In genomic region chr18:48576454-48576766, GRCh38 we compare ENCODE assay signal across 13 cellular contexts.
"Had no signal": no experiment of that assay in that cellular context is flagged by ENCODE, and none has a peak within 500 bp of the region (broad histone marks: within the 10 kb centered on the region; RNA-seq: fewer than 3 reads in every experiment).

No MANE protein-coding gene starts in this region.

- H3K4me1 ChIP-seq: lower lobe of right lung had no signal

- H3K27me3 ChIP-seq: breast epithelium, testis had no signal

- H3K4me3 ChIP-seq: breast epithelium, lower lobe of right lung, SK-N-MC, testis had no signal

- H3K27ac ChIP-seq: lower lobe of right lung, SK-N-MC had no signal

- H3K9me3 ChIP-seq: breast epithelium, lower lobe of right lung, testis had no signal

- DNase-seq: activated CD4-positive, alpha-beta memory T cell treated with anti-CD3 and anti-CD28 coated beads, Interleukin-2, amount 10 ng/mL, durations not matched to agents 7 days and 5 days; activated CD4-positive, alpha-beta T cell treated with anti-CD3 and anti-CD28 coated beads for 48 hours; activated CD4-positive, CD25-positive, alpha-beta regulatory T cell; activated CD8-positive, alpha-beta memory T cell treated with anti-CD3 and anti-CD28 coated beads, Interleukin-2, amount 10 ng/mL, durations not matched to agents 7 days and 5 days; activated naive CD8-positive, alpha-beta T cell treated with anti-CD3 and anti-CD28 coated beads for 36 hours; amniotic stem cell; cerebellar nuclear complex; dermis blood vessel endothelial cell; immature natural killer cell; lower lobe of right lung; testis had no signal

- H3K36me3 ChIP-seq: breast epithelium, lower lobe of right lung had no signal
